Comparison of ENCODE assay signal across 20 cellular contexts in the genomic region with DNA sequence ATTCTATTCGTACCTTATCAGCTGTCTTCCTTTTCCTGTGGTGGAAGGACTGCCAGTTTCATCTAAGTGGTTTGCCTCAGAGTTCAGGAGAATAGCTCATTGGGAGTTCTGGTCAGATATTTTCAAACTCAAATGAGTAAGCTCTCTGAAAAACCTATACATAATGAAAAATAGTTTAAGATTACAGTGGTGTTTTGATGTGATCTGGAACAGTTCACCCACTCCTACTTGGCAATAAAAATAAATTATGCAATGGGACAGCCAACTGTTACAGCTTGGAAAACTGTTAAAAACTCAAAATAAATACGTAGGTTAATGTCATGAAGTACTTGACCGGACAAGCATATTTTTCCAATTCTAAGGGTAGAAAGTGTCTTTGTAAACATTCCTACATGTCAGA.
"Had no signal": no experiment of that assay in that cellular context is flagged by ENCODE, and none has a peak within 500 bp of the region (broad histone marks: within the 10 kb centered on the region; RNA-seq: fewer than 3 reads in every experiment).

No MANE protein-coding gene starts in this region.

- H3K4me1 ChIP-seq: breast epithelium, lower lobe of right lung, prostate gland, right atrium auricular region had no signal

- H3K27ac ChIP-seq: breast epithelium, lower lobe of right lung, neural progenitor cell, prostate gland, right atrium auricular region, tibial nerve, uterus, WERI-Rb-1 had no signal

- H2AFZ ChIP-seq: neural progenitor cell had no signal

- H3K27me3 ChIP-seq: breast epithelium, neural progenitor cell, right atrium auricular region, tibial nerve, uterus had no signal

- H3K36me3 ChIP-seq: breast epithelium, lower lobe of right lung, neural progenitor cell, prostate gland, right atrium auricular region, tibial nerve, uterus, WERI-Rb-1 had no signal

- H3K36me3 Mint-ChIP-seq: neural progenitor cell had no signal

- H3K4me3 Mint-ChIP-seq: neural progenitor cell had no signal

- DNase-seq: activated CD4-positive, alpha-beta T cell treated with anti-CD3 and anti-CD28 coated beads for 1 hour; activated CD8-positive, alpha-beta memory T cell treated with anti-CD3 and anti-CD28 coated beads for 24 hours; activated CD8-positive, alpha-beta memory T cell treated with anti-CD3 and anti-CD28 coated beads, Interleukin-2, amount 50 U/mL, for 48 hours; activated effector memory CD4-positive, alpha-beta T cell treated with anti-CD3 and anti-CD28 coated beads, Interleukin-2, amount 50 U/mL, for 16 hours; activated naive CD4-positive, alpha-beta T cell treated with anti-CD3 and anti-CD28 coated beads, Interleukin-2, amount 50 U/mL, for 16 hours; activated T-cell treated with anti-CD3 and anti-CD28 coated beads, Interleukin-2, amount 50 U/mL, for 48 hours; cortex of kidney; effector memory CD4-positive, alpha-beta T cell; left colon; lower lobe of right lung; stimulated activated CD4-positive, alpha-beta T cell treated with anti-CD3 and anti-CD28 coated beads, Interleukin-2, amount 100 ng/mL, for 24 hours; stimulated activated naive CD8-positive, alpha-beta T cell treated with anti-CD3 and anti-CD28 coated beads, Interleukin-15, Interleukin-2, amounts not matched to agents 100 U/mL and 50 U/mL, for 24 hours; substantia nigra; uterus; WERI-Rb-1 had no signal

- H3K27ac Mint-ChIP-seq: neural progenitor cell had no signal

- H3K4me2 ChIP-seq: neural progenitor cell had no signal

- H3K9me3 ChIP-seq: breast epithelium, lower lobe of right lung, prostate gland, right atrium auricular region, tibial nerve, uterus had no signal

- H3K9me3 Mint-ChIP-seq: neural progenitor cell had no signal

- H3K9ac ChIP-seq: neural progenitor cell had no signal

- H3K4me3 ChIP-seq: breast epithelium, lower lobe of right lung, neural progenitor cell, prostate gland, right atrium auricular region, tibial nerve, uterus had no signal
